9 cellular contexts compared by ENCODE assay signal in genomic region chr2:26848336-26849055, GRCh38.
A peak's percentile ranks its signal among the peaks of the same experiment; 100 is the strongest.
DNase-seq lines count a peak whose midpoint lies in the region; ATAC-seq and TF ChIP-seq lines count a peak whose summit lies in the region.
"Had no signal": no experiment of that assay in that cellular context is flagged by ENCODE, and none has a peak within 500 bp of the region (broad histone marks: within the 10 kb centered on the region; RNA-seq: fewer than 3 reads in every experiment).

No MANE protein-coding gene starts in this region.

- no peak for TF ChIP-seq CTCF in nephron (IDR thresholded peaks at IDR 0.05; ENCODE audit: unreplicated experiment in 3 of 3)

- no peak overlapping the region for H3K27ac Mint-ChIP-seq in nephron

- H3K9me3 Mint-ChIP-seq in nephron = no peaks in the 10 kb centered on the region

- no peaks in the 10 kb centered on the region for H3K36me3 Mint-ChIP-seq in nephron (ENCODE audit: low read depth)

- ATAC-seq in HG03432 (IDR thresholded peaks at IDR 0.05; ENCODE audit: unreplicated experiment) = no peak
- ATAC-seq in GM21515 (IDR thresholded peaks at IDR 0.05; ENCODE audit: unreplicated experiment) = no peak

- peaks cover 79% of the 10 kb centered on the region for H3K27me3 Mint-ChIP-seq in nephron (ENCODE audit: low read depth)

- H3K4me1 Mint-ChIP-seq in nephron = peaks cover 36% of the 10 kb centered on the region

- H3K27ac ChIP-seq in cingulate gyrus (ENCODE audit: low read depth, low read length) = peak overlapping the region; percentile 75
- H3K27ac ChIP-seq: SJSA1 had no signal

- peak; percentile 76 for DNase-seq in NCI-H2227 (lab: John Stamatoyannopoulos, UW; ENCODE audit: unreplicated experiment)
- DNase-seq in NCI-H2227 treated with DMSO at 0.1 percent for 48 hours (lab: John Stamatoyannopoulos, UW) = no peak
- DNase-seq in NCI-H774 (lab: John Stamatoyannopoulos, UW) = peak; percentile 51
- DNase-seq in COLO829 (ENCODE audit: low spot score) = no peak

- H3K4me3 Mint-ChIP-seq in nephron = peak overlapping the region; percentile 81 to 89 (median 84)

Comparison
In these comparisons a context has a peak if more than half of its experiments do, and no peak if none do; other contexts are left out.
1. DNase-seq: peak in NCI-H2227 (single experiment) and NCI-H774 (single experiment); none in NCI-H2227 treated with DMSO at 0.1 percent for 48 hours (single experiment) and COLO829 (single experiment).